ENCODE assay signal across 24 cellular contexts in the genomic region with DNA sequence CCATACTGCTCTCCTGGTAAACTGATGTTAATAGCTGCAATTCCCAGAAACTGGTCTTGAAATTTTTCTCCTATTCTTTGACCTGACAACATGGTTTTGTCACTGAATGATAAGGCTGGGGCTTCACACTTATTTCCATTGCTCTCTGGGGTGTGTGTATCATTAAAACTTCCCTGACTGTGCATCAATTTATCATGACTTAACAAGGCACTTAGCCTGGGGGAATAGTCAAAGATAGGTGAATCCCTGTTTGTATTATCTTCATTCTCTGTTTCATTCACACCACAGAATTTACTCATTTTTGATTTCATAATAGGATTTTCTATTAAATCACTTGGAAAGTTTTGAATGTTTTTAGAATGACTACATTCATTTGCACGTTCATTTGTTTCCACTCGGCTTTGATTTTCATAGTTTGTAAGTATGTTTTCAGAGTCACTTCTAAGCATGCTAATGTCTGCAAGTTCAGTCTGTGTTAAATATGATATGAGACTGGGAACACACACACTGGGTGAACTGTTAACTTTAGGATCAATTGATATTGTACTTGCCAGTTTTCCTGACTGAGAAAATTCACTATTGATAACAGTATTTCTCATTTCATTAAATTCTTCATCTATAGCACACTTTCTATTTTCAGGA. TPM values are rescaled to one million over a fixed set of nuclear protein-coding genes. Genes with fewer than 3 reads are reported as not detected.
A peak's percentile ranks its signal among the peaks of the same experiment; 100 is the strongest.
DNase-seq lines count a peak whose midpoint lies in the region; ATAC-seq, FAIRE-seq and TF ChIP-seq lines count a peak whose summit lies in the region.
"Had no signal": no experiment of that assay in that cellular context is flagged by ENCODE, and none has a peak within 500 bp of the region (broad histone marks: within the 10 kb centered on the region; RNA-seq: fewer than 3 reads in every experiment).

No MANE protein-coding gene starts in this region.

- H3K9me3 ChIP-seq in endothelial cell of umbilical vein (replicated peaks; ENCODE audit: control insufficient read depth, insufficient read depth, low read length) = no peaks in the 10 kb centered on the region
- H3K9me3 ChIP-seq in PC-3 (ENCODE audit: low read length) = no peaks in the 10 kb centered on the region
- H3K9me3 ChIP-seq: A549; BLaER1 treated with 17β-estradiol and CSF1 and Interleukin-3, amounts not matched to agents 10 nM and 100 nM had no signal

- no peak for DNase-seq in activated CD4-positive, alpha-beta T cell treated with anti-CD3 and anti-CD28 coated beads for 36 hours
- no peak for DNase-seq in activated CD4-positive, alpha-beta T cell treated with anti-CD3 and anti-CD28 coated beads for 48 hours
- DNase-seq in HFFc6 = no peak
- no peak for DNase-seq in endothelial cell of umbilical vein (ENCODE audit: low read depth, low spot score)
- no peak for DNase-seq in PC-3
- DNase-seq: AML-193; CD4-positive, alpha-beta memory T cell; CD8-positive, alpha-beta memory T cell; COR-L47; DMS 273 treated with DMSO at 0.1 percent for 48 hours; DMS153; DMS53; DMS79; DND-41; EL; GDM1 had no signal

- no peak overlapping the region for H3K27ac ChIP-seq in endothelial cell of umbilical vein (ENCODE audit: insufficient read depth, low read depth, low read length)
- H3K27ac ChIP-seq in PC-3 (ENCODE audit: low read length) = no peak overlapping the region
- H3K27ac ChIP-seq: 22Rv1; A549; BLaER1 treated with 17β-estradiol and CSF1 and Interleukin-3, amounts not matched to agents 10 nM and 100 nM; C4-2B had no signal

- no peaks in the 10 kb centered on the region for H3K9me2 ChIP-seq in PC-3 (replicated peaks; ENCODE audit: low read length)

- H2AFZ ChIP-seq in endothelial cell of umbilical vein (ENCODE audit: low read depth, low read length) (no peak overlapping the region), PC-3 (ENCODE audit: low read length) (no peak overlapping the region)

- no peak overlapping the region for H3K4me2 ChIP-seq in endothelial cell of umbilical vein (ENCODE audit: insufficient read depth, low read length)
- no peak overlapping the region for H3K4me2 ChIP-seq in PC-3 (ENCODE audit: low read length)
- H3K4me2 ChIP-seq: A549; BLaER1 treated with 17β-estradiol and CSF1 and Interleukin-3, amounts not matched to agents 10 nM and 100 nM had no signal

- no peak overlapping the region for H3K4me3 ChIP-seq in endothelial cell of umbilical vein (replicated peaks in 1 of 3; ENCODE audit: insufficient read depth in 1 of 3, low read depth in 1 of 3, low read length in 3 of 3)
- H3K4me3 ChIP-seq in PC-3 (ENCODE audit: low read length) = no peak overlapping the region
- H3K4me3 ChIP-seq: A549; BLaER1 treated with 17β-estradiol and CSF1 and Interleukin-3, amounts not matched to agents 10 nM and 100 nM; GM12878 had no signal

- H3K4me1 Mint-ChIP-seq in activated CD4-positive, alpha-beta T cell treated with anti-CD3 and anti-CD28 coated beads for 36 hours = peaks cover 34% of the 10 kb centered on the region
- peaks cover 28% of the 10 kb centered on the region for H3K4me1 Mint-ChIP-seq in HFFc6 (ENCODE audit: low read depth)
- H3K4me1 Mint-ChIP-seq: B cell; CD4-positive, alpha-beta memory T cell; CD8-positive, alpha-beta memory T cell had no signal

- no peak overlapping the region for H3K27ac Mint-ChIP-seq in activated CD4-positive, alpha-beta T cell treated with anti-CD3 and anti-CD28 coated beads for 36 hours
- peak overlapping the region; percentile 18 for H3K27ac Mint-ChIP-seq in HFFc6
- H3K27ac Mint-ChIP-seq: B cell; CD4-positive, alpha-beta memory T cell; CD8-positive, alpha-beta memory T cell had no signal

- H3K36me3 ChIP-seq in endothelial cell of umbilical vein (ENCODE audit: control insufficient read depth in 2 of 2, extremely low read depth in 1 of 2, insufficient read depth in 2 of 2, low read length in 2 of 2) = peaks cover 1 to 3% of the 10 kb centered on the region in 2 experiments
- peaks cover 2% of the 10 kb centered on the region for H3K36me3 ChIP-seq in PC-3 (ENCODE audit: low read depth, low read length)

- H3K27me3 ChIP-seq in endothelial cell of umbilical vein (ENCODE audit: control insufficient read depth in 2 of 2, insufficient read depth in 2 of 2, low read length in 2 of 2) = no peaks in the 10 kb centered on the region
- no peaks in the 10 kb centered on the region for H3K27me3 ChIP-seq in PC-3 (ENCODE audit: low read length)
- H3K27me3 ChIP-seq: BLaER1 treated with 17β-estradiol and CSF1 and Interleukin-3, amounts not matched to agents 10 nM and 100 nM had no signal

- CTCF ChIA-PET in activated CD4-positive, alpha-beta T cell treated with anti-CD3 and anti-CD28 coated beads for 36 hours (lab: Charles Lee) = interaction anchor here (1.4 to 3.5 kb wide), 3 partner anchors 7 to 13 kb away, joined by 3 to 15 read pairs (median 15); no protein-coding TSS in a partner anchor
- CTCF ChIA-PET in endothelial cell of umbilical vein (lab: Charles Lee) = interaction anchor here (4.2 kb wide), 1 partner anchor 11 kb away, joined by 22 read pairs; no protein-coding TSS in a partner anchor
- CTCF ChIA-PET in PC-3 (lab: Charles Lee) = interaction anchor here (0.5 kb wide), 1 partner anchor 10 kb away, joined by 3 read pairs; no protein-coding TSS in a partner anchor

- H3K4me1 ChIP-seq in endothelial cell of umbilical vein (ENCODE audit: control insufficient read depth, extremely low read depth, insufficient read depth, low read length) (no peaks in the 10 kb centered on the region), PC-3 (ENCODE audit: insufficient read depth, low read length) (no peaks in the 10 kb centered on the region)
- H3K4me1 ChIP-seq: A549; BLaER1 treated with 17β-estradiol and CSF1 and Interleukin-3, amounts not matched to agents 10 nM and 100 nM had no signal

- FAIRE-seq in endothelial cell of umbilical vein (lab: Jason Lieb, UNC) = peak; percentile 12
- FAIRE-seq: A549, GM12878, GM12892, GM18507 had no signal

- POLR2A ChIA-PET in activated CD4-positive, alpha-beta T cell treated with anti-CD3 and anti-CD28 coated beads for 36 hours (lab: Charles Lee) = interaction anchor here (1.2 kb wide), 1 partner anchor 13 kb away, joined by 5 read pairs; no protein-coding TSS in a partner anchor
- POLR2A ChIA-PET in endothelial cell of umbilical vein (lab: Charles Lee) = no interaction called here
- POLR2A ChIA-PET in PC-3 (lab: Charles Lee; ENCODE audit: unreplicated experiment) = interaction anchor here (0.6 kb wide), 1 partner anchor 15 kb away, joined by 3 read pairs; no protein-coding TSS in a partner anchor

- TF ChIP-seq POLR2A in endothelial cell of umbilical vein (IDR thresholded peaks at IDR 0.05; ENCODE audit: low read depth, low read length) = no peak

- H3F3A ChIP-seq in PC-3 (ENCODE audit: low read length, unreplicated experiment) = no peaks in the 10 kb centered on the region

- peaks cover 10% of the 10 kb centered on the region for H3K27me3 Mint-ChIP-seq in activated CD4-positive, alpha-beta T cell treated with anti-CD3 and anti-CD28 coated beads for 36 hours
- peaks cover 27% of the 10 kb centered on the region for H3K27me3 Mint-ChIP-seq in HFFc6 (ENCODE audit: insufficient read depth)
- H3K27me3 Mint-ChIP-seq: CD8-positive, alpha-beta memory T cell had no signal

- TF ChIP-seq CTCF in HFFc6 (IDR thresholded peaks at IDR 0.05) (no peak), endothelial cell of umbilical vein (IDR thresholded peaks at IDR 0.05; ENCODE audit: extremely low read depth in 1 of 2, insufficient read depth in 1 of 2, low read depth in 1 of 2, low read length in 2 of 2) (no peak), PC-3 (conservative IDR thresholded peaks at IDR 0.05; ENCODE audit: low read depth, low read length) (no peak)

- H3K9me3 Mint-ChIP-seq in activated CD4-positive, alpha-beta T cell treated with anti-CD3 and anti-CD28 coated beads for 36 hours (ENCODE audit: low read depth) = no peaks in the 10 kb centered on the region
- H3K9me3 Mint-ChIP-seq in HFFc6 = no peaks in the 10 kb centered on the region; the same call in 1 of the 2 replicates
- H3K9me3 Mint-ChIP-seq: CD8-positive, alpha-beta memory T cell had no signal

- H3K4me3 Mint-ChIP-seq in activated CD4-positive, alpha-beta T cell treated with anti-CD3 and anti-CD28 coated beads for 36 hours = no peak overlapping the region
- H3K4me3 Mint-ChIP-seq in HFFc6 = no peak overlapping the region; the same call in 1 of the 2 replicates
- H3K4me3 Mint-ChIP-seq: B cell; CD4-positive, alpha-beta memory T cell; CD8-positive, alpha-beta memory T cell had no signal

- no peaks in the 10 kb centered on the region for H3K79me2 ChIP-seq in endothelial cell of umbilical vein (ENCODE audit: control insufficient read depth, insufficient read depth, low read length)
- H3K79me2 ChIP-seq in PC-3 (ENCODE audit: low read length) = no peaks in the 10 kb centered on the region

- peak; percentile 52 for ATAC-seq in activated CD4-positive, alpha-beta T cell treated with anti-CD3 and anti-CD28 coated beads for 36 hours
- ATAC-seq in PC-3 = no peak
- ATAC-seq: A549, GM12878 had no signal

- dilution Hi-C loops in endothelial cell of umbilical vein (cut with MboI; ENCODE audit: extremely low pct_ligation_motif_present, low sequenced_read_pairs) = loop anchor here (25.0 kb wide), 1 partner anchor 705 kb away; a partner anchor contains a TSS

- no peaks in the 10 kb centered on the region for H3K36me3 Mint-ChIP-seq in activated CD4-positive, alpha-beta T cell treated with anti-CD3 and anti-CD28 coated beads for 36 hours (ENCODE audit: low read depth)
- peaks cover 82% of the 10 kb centered on the region for H3K36me3 Mint-ChIP-seq in HFFc6 (ENCODE audit: low read depth)
- H3K36me3 Mint-ChIP-seq: CD4-positive, alpha-beta memory T cell; CD8-positive, alpha-beta memory T cell had no signal

- no peaks in the 10 kb centered on the region for H3K9me1 ChIP-seq in endothelial cell of umbilical vein (replicated peaks; ENCODE audit: control insufficient read depth, extremely low read depth, insufficient read depth, low read length)

- H4K20me1 ChIP-seq in endothelial cell of umbilical vein (replicated peaks; ENCODE audit: control insufficient read depth, extremely low read depth, insufficient read depth, low read length) (no peaks in the 10 kb centered on the region), PC-3 (ENCODE audit: low read length) (no peaks in the 10 kb centered on the region)
- H4K20me1 ChIP-seq: BLaER1 treated with 17β-estradiol and CSF1 and Interleukin-3, amounts not matched to agents 10 nM and 100 nM had no signal

- H3K9ac ChIP-seq in endothelial cell of umbilical vein (replicated peaks; ENCODE audit: extremely low read depth, insufficient read depth, low read length) (no peak overlapping the region), PC-3 (ENCODE audit: low read length) (no peak overlapping the region)
- H3K9ac ChIP-seq: BLaER1 treated with 17β-estradiol and CSF1 and Interleukin-3, amounts not matched to agents 10 nM and 100 nM had no signal

- intact Hi-C loops in activated CD4-positive, alpha-beta T cell treated with anti-CD3 and anti-CD28 coated beads for 36 hours (cut with DNase I, micrococcal nuclease) = loop anchor here in 1 of 2 experiments (5.0 kb wide), 1 partner anchor 740 kb away; no protein-coding TSS in a partner anchor
- intact Hi-C loops in endothelial cell of umbilical vein (cut with micrococcal nuclease) (no loop called here), PC-3 (cut with micrococcal nuclease) (no loop called here)

- BruUV-seq in endothelial cell of umbilical vein (replicated peaks; lab: Mats Ljungman, UMichigan) = no TSS peak
- no TSS peak for BruUV-seq in PC-3 (replicated peaks; lab: Mats Ljungman, UMichigan)

RNA-seq across cellular contexts. Expression of a gene that starts 35.5 kb away (rescaled TPM):
- 1 to 10 TPM; 6.7 to 6.8 TPM for total RNA-seq in activated CD4-positive, alpha-beta T cell treated with anti-CD3 and anti-CD28 coated beads for 36 hours
- total RNA-seq in HFFc6 (2021; fragmentation: NEBNext Ultra II Directional; extraction: Animal tissue kit (Norgen Biotek cat#: 25700)) = 100 to 1,000 TPM; 246 to 408 (median 279) TPM
- 206 and 253 TPM in 2 replicates for total RNA-seq in endothelial cell of umbilical vein
- polyA plus RNA-seq in endothelial cell of umbilical vein = 62.3 and 70.2 TPM in 2 replicates
- polyA plus RNA-seq in endothelial cell of umbilical vein (2011; cell fraction: cytosol; rRNA removed) = 37.1 and 41.0 TPM in 2 replicates
- 386 and 476 TPM in 2 replicates for polyA plus RNA-seq in endothelial cell of umbilical vein (2011; cell fraction: nucleus; rRNA removed)
- 110 and 119 TPM in 2 replicates for polyA plus RNA-seq in endothelial cell of umbilical vein (2012)
- polyA minus RNA-seq in endothelial cell of umbilical vein = 406 and 457 TPM in 2 replicates
- 27.3 TPM for polyA minus RNA-seq in endothelial cell of umbilical vein (2011; cell fraction: cytosol; rRNA and poly(A)+ RNA removed)
- 1,287 and 1,746 TPM in 2 replicates for polyA minus RNA-seq in endothelial cell of umbilical vein (2011; cell fraction: nucleus; rRNA and poly(A)+ RNA removed)
- total RNA-seq in PC-3 (2014; rRNA removed) = 81.5 and 90.8 TPM in 2 replicates

Comparison
In these comparisons a context has a peak if more than half of its experiments do, and no peak if none do; other contexts are left out.
1. RNA of a gene that starts 35.5 kb away (total RNA-seq): 246 to 408 TPM in HFFc6, 206 to 253 TPM in endothelial cell of umbilical vein and 81.5 to 90.8 TPM in PC-3; 6.7 to 6.8 TPM in activated CD4-positive, alpha-beta T cell treated with anti-CD3 and anti-CD28 coated beads for 36 hours; every median in the first group is over 10 times any median in the second.